ENCODE assay signal across 8 cellular contexts in the genomic region with DNA sequence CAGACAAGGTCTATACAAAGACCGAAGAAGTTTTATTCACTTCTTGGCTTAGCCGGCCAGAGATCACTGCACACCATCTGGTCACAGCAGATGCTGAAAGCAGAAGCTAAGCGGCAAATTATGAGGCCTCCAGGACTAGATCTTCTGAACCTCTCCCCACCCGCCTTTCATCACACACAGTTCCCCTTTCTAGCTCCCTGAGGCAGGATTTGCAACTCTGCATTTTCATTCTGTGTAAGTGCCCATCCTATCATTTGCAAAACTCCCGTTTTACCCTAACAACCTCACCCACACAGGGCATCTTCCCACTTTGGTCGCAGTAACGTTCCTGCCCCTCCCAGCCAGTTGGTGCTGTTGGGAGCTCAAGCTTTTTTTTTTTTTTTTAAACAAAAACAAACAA. TPM values are rescaled to one million over a fixed set of nuclear protein-coding genes. Genes with fewer than 3 reads are reported as not detected.
DNase-seq lines count a peak whose midpoint lies in the region; ATAC-seq and TF ChIP-seq lines count a peak whose summit lies in the region.

No MANE protein-coding gene starts in this region.

- peak overlapping the region; percentile 54 for H3K4me3 Mint-ChIP-seq in activated CD4-positive, alpha-beta T cell treated with anti-CD3 and anti-CD28 coated beads, Interleukin-2, amount 10 ng/mL, durations not matched to agents 24 days and 14 days
- no peak overlapping the region for H3K4me3 Mint-ChIP-seq in activated CD4-positive, alpha-beta T cell treated with anti-CD3 and anti-CD28 coated beads, Interleukin-2, amount 10 ng/mL, durations not matched to agents 7 days and 5 days
- no peak overlapping the region for H3K4me3 Mint-ChIP-seq in effector memory CD8-positive, alpha-beta T cell

- TF ChIP-seq POLR2A in Raji (IDR thresholded peaks at IDR 0.05; ENCODE audit: insufficient read depth, low read depth, low read length): peak; percentile 55; the same call in 1 of the 2 replicates

- peaks cover 6% of the 10 kb centered on the region for H3K36me3 Mint-ChIP-seq in activated CD4-positive, alpha-beta T cell treated with anti-CD3 and anti-CD28 coated beads, Interleukin-2, amount 10 ng/mL, durations not matched to agents 24 days and 14 days (ENCODE audit: low read depth)
- peaks cover 6% of the 10 kb centered on the region for H3K36me3 Mint-ChIP-seq in activated CD4-positive, alpha-beta T cell treated with anti-CD3 and anti-CD28 coated beads, Interleukin-2, amount 10 ng/mL, durations not matched to agents 7 days and 5 days (ENCODE audit: low read depth)
- H3K36me3 Mint-ChIP-seq in effector memory CD8-positive, alpha-beta T cell (ENCODE audit: insufficient read depth): peaks cover 21% of the 10 kb centered on the region

- peak; percentile 28 for ATAC-seq in HG03280 (IDR thresholded peaks at IDR 0.05; ENCODE audit: unreplicated experiment)
- no peak for ATAC-seq in effector memory CD8-positive, alpha-beta T cell (replicated peaks)

- peak overlapping the region; percentile 86 for H3K27ac Mint-ChIP-seq in activated CD4-positive, alpha-beta T cell treated with anti-CD3 and anti-CD28 coated beads, Interleukin-2, amount 10 ng/mL, durations not matched to agents 24 days and 14 days
- no peak overlapping the region for H3K27ac Mint-ChIP-seq in activated CD4-positive, alpha-beta T cell treated with anti-CD3 and anti-CD28 coated beads, Interleukin-2, amount 10 ng/mL, durations not matched to agents 7 days and 5 days
- H3K27ac Mint-ChIP-seq in effector memory CD8-positive, alpha-beta T cell: peak overlapping the region in 1 of 2 donors; percentile 82

- DNase-seq in activated CD4-positive, alpha-beta T cell treated with anti-CD3 and anti-CD28 coated beads, Interleukin-2, amount 10 ng/mL, durations not matched to agents 24 days and 14 days: peak; percentile 64
- DNase-seq in activated CD4-positive, alpha-beta T cell treated with anti-CD3 and anti-CD28 coated beads, Interleukin-2, amount 10 ng/mL, durations not matched to agents 7 days and 5 days: no peak
- DNase-seq in left kidney (ENCODE audit: low read depth, low spot score) (peak; percentile 36), cerebellum (ENCODE audit: low spot score) (no peak), NCI-H2196 (lab: John Stamatoyannopoulos, UW; ENCODE audit: unreplicated experiment) (no peak)
- DNase-seq in effector memory CD8-positive, alpha-beta T cell: no peak

- intact Hi-C loops in activated CD4-positive, alpha-beta T cell treated with anti-CD3 and anti-CD28 coated beads, Interleukin-2, amount 10 ng/mL, durations not matched to agents 24 days and 14 days (cut with micrococcal nuclease): no loop called here

- H3K27me3 Mint-ChIP-seq in activated CD4-positive, alpha-beta T cell treated with anti-CD3 and anti-CD28 coated beads, Interleukin-2, amount 10 ng/mL, durations not matched to agents 24 days and 14 days: no peaks in the 10 kb centered on the region
- peaks cover 4% of the 10 kb centered on the region for H3K27me3 Mint-ChIP-seq in activated CD4-positive, alpha-beta T cell treated with anti-CD3 and anti-CD28 coated beads, Interleukin-2, amount 10 ng/mL, durations not matched to agents 7 days and 5 days
- no peaks in the 10 kb centered on the region for H3K27me3 Mint-ChIP-seq in effector memory CD8-positive, alpha-beta T cell

- CTCF ChIA-PET in activated CD4-positive, alpha-beta T cell treated with anti-CD3 and anti-CD28 coated beads, Interleukin-2, amount 10 ng/mL, durations not matched to agents 7 days and 5 days (lab: Charles Lee): interaction anchor here (1.0 to 11.1 kb wide), 7 partner anchors 9 to 256 kb away, joined by 3 to 83 read pairs (median 6); partner anchors contain the start of genes BOLA3 and MTHFD2

- peaks cover 43% of the 10 kb centered on the region for H3K4me1 Mint-ChIP-seq in activated CD4-positive, alpha-beta T cell treated with anti-CD3 and anti-CD28 coated beads, Interleukin-2, amount 10 ng/mL, durations not matched to agents 24 days and 14 days
- peaks cover 36% of the 10 kb centered on the region for H3K4me1 Mint-ChIP-seq in activated CD4-positive, alpha-beta T cell treated with anti-CD3 and anti-CD28 coated beads, Interleukin-2, amount 10 ng/mL, durations not matched to agents 7 days and 5 days
- H3K4me1 Mint-ChIP-seq in effector memory CD8-positive, alpha-beta T cell (ENCODE audit: low read depth in 2 of 2): peaks cover 10 to 18% of the 10 kb centered on the region in 2 donors

- POLR2A ChIA-PET in activated CD4-positive, alpha-beta T cell treated with anti-CD3 and anti-CD28 coated beads, Interleukin-2, amount 10 ng/mL, durations not matched to agents 7 days and 5 days (lab: Charles Lee): no interaction called here

- peaks cover 5% of the 10 kb centered on the region for H3K9me3 Mint-ChIP-seq in activated CD4-positive, alpha-beta T cell treated with anti-CD3 and anti-CD28 coated beads, Interleukin-2, amount 10 ng/mL, durations not matched to agents 24 days and 14 days
- H3K9me3 Mint-ChIP-seq in activated CD4-positive, alpha-beta T cell treated with anti-CD3 and anti-CD28 coated beads, Interleukin-2, amount 10 ng/mL, durations not matched to agents 7 days and 5 days: peaks cover 2% of the 10 kb centered on the region
- H3K9me3 Mint-ChIP-seq in effector memory CD8-positive, alpha-beta T cell: no peaks in the 10 kb centered on the region

RNA-seq across cellular contexts. Expression of gene MOB1A, which starts 3.1 kb away (rescaled TPM):
- 203 and 204 TPM in 2 replicates for total RNA-seq in activated CD4-positive, alpha-beta T cell treated with anti-CD3 and anti-CD28 coated beads, Interleukin-2, amount 10 ng/mL, durations not matched to agents 24 days and 14 days
- total RNA-seq in activated CD4-positive, alpha-beta T cell treated with anti-CD3 and anti-CD28 coated beads, Interleukin-2, amount 10 ng/mL, durations not matched to agents 7 days and 5 days: 100 to 1,000 TPM; 163 to 165 TPM
- total RNA-seq in cerebellum: 53.1 TPM

RNA-seq across cellular contexts. Expression of gene MTHFD2, which starts 16.7 kb away (rescaled TPM):
- total RNA-seq in activated CD4-positive, alpha-beta T cell treated with anti-CD3 and anti-CD28 coated beads, Interleukin-2, amount 10 ng/mL, durations not matched to agents 24 days and 14 days: 418 and 439 TPM in 2 replicates
- total RNA-seq in activated CD4-positive, alpha-beta T cell treated with anti-CD3 and anti-CD28 coated beads, Interleukin-2, amount 10 ng/mL, durations not matched to agents 7 days and 5 days: 100 to 1,000 TPM; 129 to 130 TPM
- 22.6 TPM for total RNA-seq in cerebellum

RNA-seq across cellular contexts. Expression of gene BOLA3, which starts 34.0 kb away (rescaled TPM):
- total RNA-seq in activated CD4-positive, alpha-beta T cell treated with anti-CD3 and anti-CD28 coated beads, Interleukin-2, amount 10 ng/mL, durations not matched to agents 24 days and 14 days: 100 and 103 TPM in 2 replicates
- total RNA-seq in activated CD4-positive, alpha-beta T cell treated with anti-CD3 and anti-CD28 coated beads, Interleukin-2, amount 10 ng/mL, durations not matched to agents 7 days and 5 days: 10 to 100 TPM; 53.3 to 63.2 TPM
- 12.6 TPM for total RNA-seq in cerebellum

Comparison
In these comparisons a context has a peak if more than half of its experiments do, and no peak if none do; other contexts are left out.
1. DNase-seq: peak in activated CD4-positive, alpha-beta T cell treated with anti-CD3 and anti-CD28 coated beads, Interleukin-2, amount 10 ng/mL, durations not matched to agents 24 days and 14 days (single experiment) and left kidney (single experiment); none in activated CD4-positive, alpha-beta T cell treated with anti-CD3 and anti-CD28 coated beads, Interleukin-2, amount 10 ng/mL, durations not matched to agents 7 days and 5 days (single experiment), effector memory CD8-positive, alpha-beta T cell (0 of 3), cerebellum (single experiment) and NCI-H2196 (single experiment).